In the genomic region with DNA sequence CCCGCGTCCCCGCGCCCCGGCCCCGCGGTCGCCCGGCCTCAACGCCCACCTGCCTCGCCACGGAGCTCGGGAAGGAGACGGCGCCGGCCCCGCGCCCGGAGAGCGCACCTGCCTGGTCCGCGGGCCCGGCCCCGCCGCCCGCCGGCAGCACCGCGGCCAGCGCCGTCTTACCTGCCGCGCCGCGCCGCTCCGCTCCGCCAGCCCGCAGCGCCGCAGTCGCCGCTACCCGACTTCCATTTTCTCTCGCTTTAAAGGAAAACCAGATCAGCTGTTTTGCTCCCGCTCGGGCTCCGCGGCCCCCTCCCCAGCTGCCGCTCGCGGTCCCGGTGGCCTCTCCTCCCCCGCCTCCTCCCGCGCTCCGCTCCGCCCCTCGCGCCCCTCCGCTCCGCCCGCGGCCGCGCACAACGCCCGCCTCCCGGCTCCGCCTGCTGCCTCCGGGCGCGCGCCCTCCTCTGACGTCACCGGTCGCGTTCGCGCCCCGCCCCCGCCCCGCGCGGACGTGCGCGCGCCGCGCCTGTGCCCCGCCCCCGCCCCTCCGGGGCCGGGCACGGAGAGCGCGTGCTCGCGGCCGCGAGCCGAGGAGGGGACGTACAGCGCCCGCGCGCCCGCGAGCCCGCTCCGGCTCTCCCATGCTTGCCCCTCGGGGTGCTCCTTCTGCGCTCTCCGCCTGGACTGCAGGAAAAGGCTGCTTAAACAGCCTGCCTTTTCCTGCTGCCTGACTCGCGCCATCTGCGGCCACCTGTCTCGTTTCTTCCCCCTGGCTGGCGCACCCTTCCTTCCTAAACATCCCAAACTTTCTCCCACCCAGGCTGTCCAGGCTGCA, we compare ENCODE assay signal across 8 cellular contexts. TPM values are rescaled to one million over a fixed set of nuclear protein-coding genes. Genes with fewer than 3 reads are reported as not detected.
A peak's percentile ranks its signal among the peaks of the same experiment; 100 is the strongest.
DNase-seq lines count a peak whose midpoint lies in the region; ATAC-seq and TF ChIP-seq lines count a peak whose summit lies in the region.

A gene (minus strand): TSS at position 338 of the 823 bp plus-strand sequence.

- H3K27ac ChIP-seq in ascending aorta (peak within 1 kb of the TSS; percentile 63 to 64), hepatocyte (peak within 1 kb of the TSS; percentile 54), rectal smooth muscle tissue (ENCODE audit: low read depth, low read length) (peak within 1 kb of the TSS; percentile 70), uterus (peak within 1 kb of the TSS; percentile 82 to 83)

- peaks cover 8% of the 10 kb centered on the region for H3K4me1 Mint-ChIP-seq in T-helper 2 cell treated with Interferon-gamma antibody and Interleukin-4, amounts not matched to agents 5 μg/mL and 100 μg/mL, for 36 hours (ENCODE audit: low read depth)

- peak; percentile 84 for ATAC-seq in HG02840 (IDR thresholded peaks at IDR 0.05; ENCODE audit: low FRiP score, unreplicated experiment)

- no peaks in the 10 kb centered on the region for H4K20me1 ChIP-seq in hepatocyte (ENCODE audit: insufficient read depth, poor library complexity, severe bottlenecking)

- intact Hi-C loops in ascending aorta (cut with DNase I) (loop anchor here (1.0 to 5.0 kb wide), 4 partner anchors 162 to 880 kb away; a partner anchor contains a TSS), uterus (cut with DNase I; ENCODE audit: low total_unique reads) (no loop called here)

- peak within 1 kb of the TSS; percentile 88 for H3K4me2 ChIP-seq in hepatocyte

- H3K9me3 ChIP-seq in ascending aorta (no peaks in the 10 kb centered on the region), hepatocyte (ENCODE audit: low read depth) (no peaks in the 10 kb centered on the region), uterus (no peaks in the 10 kb centered on the region)

- H3K4me3 ChIP-seq in ascending aorta (peak within 1 kb of the TSS; percentile 74 to 75), hepatocyte (peak within 1 kb of the TSS; percentile 71), rectal smooth muscle tissue (ENCODE audit: low read length) (peak within 1 kb of the TSS; percentile 82), uterus (peak within 1 kb of the TSS; percentile 39 to 64)

- H3K9me2 ChIP-seq in hepatocyte (replicated peaks; ENCODE audit: insufficient read depth): no peaks in the 10 kb centered on the region

- H3K27me3 ChIP-seq in ascending aorta (no peaks in the 10 kb centered on the region), hepatocyte (peaks cover 8% of the 10 kb centered on the region), rectal smooth muscle tissue (ENCODE audit: control insufficient read depth, insufficient read depth, low read length) (no peaks in the 10 kb centered on the region), uterus (no peaks in the 10 kb centered on the region)

- H3K79me2 ChIP-seq in hepatocyte: no peaks in the 10 kb centered on the region

- TF ChIP-seq POLR2A in uterus (IDR thresholded peaks at IDR 0.05): peak in 1 of 2 donors; percentile 51

- H3K9ac ChIP-seq in rectal smooth muscle tissue (ENCODE audit: low read length): peak within 1 kb of the TSS; percentile 78

- H3K4me1 ChIP-seq in ascending aorta (peaks cover 0 to 3% of the 10 kb centered on the region in 2 donors), hepatocyte (ENCODE audit: insufficient read depth) (no peaks in the 10 kb centered on the region), rectal smooth muscle tissue (ENCODE audit: control insufficient read depth, insufficient read depth, low read length) (peaks cover 3% of the 10 kb centered on the region), uterus (no peaks in the 10 kb centered on the region)

- H3K36me3 ChIP-seq in ascending aorta (no peaks in the 10 kb centered on the region), hepatocyte (replicated peaks; ENCODE audit: insufficient read depth, low read depth) (no peaks in the 10 kb centered on the region), rectal smooth muscle tissue (ENCODE audit: control insufficient read depth, insufficient read depth, low read length) (no peaks in the 10 kb centered on the region), uterus (no peaks in the 10 kb centered on the region)

- peak within 1 kb of the TSS; percentile 93 for H2AFZ ChIP-seq in hepatocyte

- H3K27ac Mint-ChIP-seq in T-helper 2 cell treated with Interferon-gamma antibody and Interleukin-4, amounts not matched to agents 5 μg/mL and 100 μg/mL, for 36 hours: peak within 1 kb of the TSS; percentile 62

- peak within 1 kb of the TSS; percentile 83 for H3K4me3 Mint-ChIP-seq in T-helper 2 cell treated with Interferon-gamma antibody and Interleukin-4, amounts not matched to agents 5 μg/mL and 100 μg/mL, for 36 hours

- in situ Hi-C loops in GM13977 (cut with MboI; ENCODE audit: low pct_unique_long_range_greater_than_20kb, low sequenced_read_pairs, unreplicated experiment): no loop called here

- TF ChIP-seq CTCF in GM13977 (IDR thresholded peaks at IDR 0.05; ENCODE audit: extremely low read depth, insufficient read depth, missing control alignments) (no peak), ascending aorta (IDR thresholded peaks at IDR 0.05) (no peak), hepatocyte (IDR thresholded peaks at IDR 0.05; ENCODE audit: poor library complexity) (no peak), uterus (IDR thresholded peaks at IDR 0.05) (peak in 1 of 4 experiments; percentile 10)

- DNase-seq in GM13977 (ENCODE audit: low spot score): peak; percentile 92
- DNase-seq in NCI-H146 (lab: John Stamatoyannopoulos, UW): peak; percentile 65
- peak; percentile 85 for DNase-seq in T-helper 2 cell treated with Interferon-gamma antibody and Interleukin-4, amounts not matched to agents 5 μg/mL and 100 μg/mL, for 36 hours (ENCODE audit: low spot score)
- peak; percentile 35 to 87 for DNase-seq in ascending aorta (ENCODE audit: low spot score in 2 of 2)
- peak; percentile 93 for DNase-seq in hepatocyte (ENCODE audit: low spot score)
- DNase-seq in uterus: peak; percentile 75 to 76

- no peaks in the 10 kb centered on the region for H3K9me3 Mint-ChIP-seq in T-helper 2 cell treated with Interferon-gamma antibody and Interleukin-4, amounts not matched to agents 5 μg/mL and 100 μg/mL, for 36 hours

- H3K36me3 Mint-ChIP-seq in T-helper 2 cell treated with Interferon-gamma antibody and Interleukin-4, amounts not matched to agents 5 μg/mL and 100 μg/mL, for 36 hours (ENCODE audit: low read depth): no peaks in the 10 kb centered on the region

- H3K27me3 Mint-ChIP-seq in T-helper 2 cell treated with Interferon-gamma antibody and Interleukin-4, amounts not matched to agents 5 μg/mL and 100 μg/mL, for 36 hours (ENCODE audit: low read depth): peaks cover 44% of the 10 kb centered on the region

- under 1% methylated on average over 32 of the region's 120 CpGs for WGBS in hepatocyte (ENCODE audit: low lambda C conversion rate, missing lambda C conversion rate)

RNA-seq across cellular contexts. Expression of the gene that starts here (rescaled TPM):
- 1.3 TPM for total RNA-seq in ascending aorta
- total RNA-seq in hepatocyte: 0.23 and 4.3 TPM in 2 replicates
- 0.57 and 0.76 TPM in 2 replicates for polyA plus RNA-seq in hepatocyte
- 10 to 100 TPM in 1 of 4 donors, 1 to 10 TPM in 3; 3.7 to 24.4 (median 5.4) TPM for total RNA-seq in uterus

Comparison
In these comparisons a context has a peak if more than half of its experiments do, and no peak if none do; other contexts are left out.
1. Peak in every context shown above with its lines: DNase-seq, ATAC-seq, H3K4me3 ChIP-seq and H3K27ac ChIP-seq.